ENCODE assay signal across 14 cellular contexts in the genomic region with DNA sequence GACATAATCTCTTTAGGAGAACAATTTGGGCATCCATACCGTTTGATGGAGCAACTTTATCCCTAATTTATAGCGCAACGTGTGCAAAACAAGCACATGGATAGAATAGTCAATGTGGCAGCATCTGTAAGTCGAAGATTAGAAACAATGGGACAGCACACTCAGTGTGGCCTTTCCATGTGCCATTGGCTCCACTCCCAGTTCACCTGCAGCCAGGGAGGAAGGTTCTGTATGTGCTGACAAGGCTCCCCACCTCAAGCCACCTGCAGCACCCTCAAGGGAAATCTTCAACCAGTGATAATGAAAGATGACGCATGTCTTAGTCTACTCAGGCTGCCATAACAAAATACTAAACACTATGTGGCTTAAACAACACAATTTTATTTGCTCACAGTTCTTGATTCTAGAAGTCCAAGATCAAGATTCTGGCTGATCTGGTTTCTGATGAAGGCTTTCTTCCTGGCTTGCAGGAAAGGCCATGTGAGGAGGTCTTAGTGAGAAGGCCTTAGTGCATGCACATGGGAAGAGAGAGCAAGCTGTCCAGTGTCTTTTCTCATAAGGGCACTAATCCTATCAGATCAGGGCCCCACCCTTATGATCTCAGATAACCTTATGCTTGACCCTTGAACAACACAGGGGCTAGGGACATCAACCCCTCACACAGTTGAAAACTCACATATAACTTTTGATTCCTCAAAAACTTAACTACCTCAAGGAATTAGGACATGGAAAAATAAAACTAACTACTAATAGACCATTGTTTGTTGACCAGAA. TPM values are rescaled to one million over a fixed set of nuclear protein-coding genes. Genes with fewer than 3 reads are reported as not detected.
DNase-seq lines count a peak whose midpoint lies in the region; ATAC-seq, FAIRE-seq and TF ChIP-seq lines count a peak whose summit lies in the region.
"Had no signal": no experiment of that assay in that cellular context is flagged by ENCODE, and none has a peak within 500 bp of the region (broad histone marks: within the 10 kb centered on the region; RNA-seq: fewer than 3 reads in every experiment).

No MANE protein-coding gene starts in this region.

- ATAC-seq in activated CD8-positive, alpha-beta T cell treated with anti-CD3 and anti-CD28 coated beads for 36 hours: peak; percentile 6
- ATAC-seq: psoas muscle had no signal

- no peak overlapping the region for H3K4me3 ChIP-seq in BLaER1
- H3K4me3 ChIP-seq: psoas muscle, SK-N-MC, uterus had no signal

- H3K27me3 Mint-ChIP-seq in activated CD8-positive, alpha-beta T cell treated with anti-CD3 and anti-CD28 coated beads for 36 hours: no peaks in the 10 kb centered on the region

- peaks cover 12% of the 10 kb centered on the region for H3K4me1 ChIP-seq in BLaER1
- H3K4me1 ChIP-seq: uterus had no signal

- peaks cover 10% of the 10 kb centered on the region for H3K9me3 Mint-ChIP-seq in activated CD8-positive, alpha-beta T cell treated with anti-CD3 and anti-CD28 coated beads for 36 hours

- TF ChIP-seq CTCF in C4-2B (conservative IDR thresholded peaks at IDR 0.05): no peak
- no peak for TF ChIP-seq CTCF in activated CD8-positive, alpha-beta T cell treated with anti-CD3 and anti-CD28 coated beads for 36 hours (IDR thresholded peaks at IDR 0.05)

- CTCF ChIA-PET in activated CD8-positive, alpha-beta T cell treated with anti-CD3 and anti-CD28 coated beads for 36 hours (lab: Charles Lee): interaction anchor here (1.0 kb wide), 2 partner anchors 23 to 187 kb away, joined by 3 read pairs; no protein-coding TSS in a partner anchor

- intact Hi-C loops in activated CD8-positive, alpha-beta T cell treated with anti-CD3 and anti-CD28 coated beads for 36 hours (cut with micrococcal nuclease): no loop called here

- no peak overlapping the region for H3K9ac ChIP-seq in BLaER1

- H3K27ac ChIP-seq in BLaER1 (no peak overlapping the region), C4-2B (peak overlapping the region; percentile 42; the same call in 1 of the 2 replicates), epithelial cell of prostate (peak overlapping the region; percentile 0)
- H3K27ac ChIP-seq: psoas muscle, SK-N-MC, uterus, WERI-Rb-1 had no signal

- peaks cover 35% of the 10 kb centered on the region for H3K4me1 Mint-ChIP-seq in activated CD8-positive, alpha-beta T cell treated with anti-CD3 and anti-CD28 coated beads for 36 hours (ENCODE audit: low read depth)

- H4K20me1 ChIP-seq in BLaER1: no peaks in the 10 kb centered on the region

- H3K9me3 ChIP-seq in BLaER1: no peaks in the 10 kb centered on the region
- H3K9me3 ChIP-seq: psoas muscle, uterus had no signal

- peak overlapping the region; percentile 64 for H3K27ac Mint-ChIP-seq in activated CD8-positive, alpha-beta T cell treated with anti-CD3 and anti-CD28 coated beads for 36 hours

- no peak overlapping the region for H3K4me3 Mint-ChIP-seq in activated CD8-positive, alpha-beta T cell treated with anti-CD3 and anti-CD28 coated beads for 36 hours

- no peaks in the 10 kb centered on the region for H3K27me3 ChIP-seq in BLaER1
- H3K27me3 ChIP-seq: uterus had no signal

- H3K36me3 Mint-ChIP-seq in activated CD8-positive, alpha-beta T cell treated with anti-CD3 and anti-CD28 coated beads for 36 hours (ENCODE audit: low read depth): no peaks in the 10 kb centered on the region

- H3K36me3 ChIP-seq in BLaER1: no peaks in the 10 kb centered on the region
- H3K36me3 ChIP-seq: uterus, WERI-Rb-1 had no signal

- H3K4me2 ChIP-seq in BLaER1: peak overlapping the region; percentile 47

- FAIRE-seq in frontal cortex (lab: Jason Lieb, UNC): no peak
- FAIRE-seq: kidney had no signal

- POLR2A ChIA-PET in activated CD8-positive, alpha-beta T cell treated with anti-CD3 and anti-CD28 coated beads for 36 hours (lab: Charles Lee): interaction anchor here (0.9 to 1.3 kb wide), 2 partner anchors 56 to 110 kb away, joined by 3 to 4 read pairs; no protein-coding TSS in a partner anchor

- peak; percentile 10 for DNase-seq in activated CD8-positive, alpha-beta T cell treated with anti-CD3 and anti-CD28 coated beads for 36 hours
- DNase-seq in epithelial cell of prostate (ENCODE audit: low read depth, low spot score): no peak
- DNase-seq in AG08396 (ENCODE audit: low spot score): no peak
- DNase-seq in frontal cortex (ENCODE audit: low spot score in 2 of 2): no peak
- DNase-seq in DMS153 (lab: John Stamatoyannopoulos, UW): no peak
- DNase-seq: cerebellar nuclear complex, kidney, NCI-H1092, psoas muscle, WERI-Rb-1 had no signal

RNA-seq across cellular contexts. Expression of a gene that starts 34.9 kb away (rescaled TPM):
- total RNA-seq in activated CD8-positive, alpha-beta T cell treated with anti-CD3 and anti-CD28 coated beads for 36 hours: 1 to 10 TPM; 6.5 to 6.9 TPM
- 6.1 TPM for total RNA-seq in frontal cortex
